ENCODE assay signal across 20 cellular contexts in the genomic region with DNA sequence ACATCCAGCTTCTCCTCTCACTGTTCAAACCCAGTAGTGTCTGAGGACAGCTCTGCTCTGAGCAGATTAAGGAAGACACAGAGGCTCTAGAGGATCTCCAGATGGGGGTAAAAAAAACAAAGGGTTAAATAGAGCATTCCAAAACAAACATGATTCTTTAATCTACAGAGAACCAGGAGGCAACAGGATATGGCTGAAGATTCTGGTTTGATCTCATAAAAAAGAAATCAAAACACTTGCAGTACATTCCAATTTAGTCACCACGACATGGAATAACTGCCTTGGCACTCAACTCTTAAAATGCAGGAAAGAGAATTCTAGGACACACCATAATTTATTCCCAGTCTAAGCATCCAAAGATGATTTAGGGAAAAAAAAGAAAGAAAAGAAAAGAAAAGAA. TPM values are rescaled to one million over a fixed set of nuclear protein-coding genes. Genes with fewer than 3 reads are reported as not detected.
A peak's percentile ranks its signal among the peaks of the same experiment; 100 is the strongest.
DNase-seq lines count a peak whose midpoint lies in the region; ATAC-seq and TF ChIP-seq lines count a peak whose summit lies in the region.
"Had no signal": no experiment of that assay in that cellular context is flagged by ENCODE, and none has a peak within 500 bp of the region (broad histone marks: within the 10 kb centered on the region; RNA-seq: fewer than 3 reads in every experiment).

No MANE protein-coding gene starts in this region.

- H3K9me3 Mint-ChIP-seq in naive thymus-derived CD8-positive, alpha-beta T cell, result no peaks in the 10 kb centered on the region
- no peaks in the 10 kb centered on the region for H3K9me3 Mint-ChIP-seq in CD8-positive, alpha-beta memory T cell
- H3K9me3 Mint-ChIP-seq: naive B cell had no signal

- POLR2A ChIA-PET in naive thymus-derived CD8-positive, alpha-beta T cell (lab: Charles Lee), result no interaction called here
- POLR2A ChIA-PET in CD8-positive, alpha-beta memory T cell (lab: Charles Lee), result no interaction called here
- POLR2A ChIA-PET in PC-9 (lab: Charles Lee; ENCODE audit: unreplicated experiment), result interaction anchor here (0.6 kb wide), 1 partner anchor 992 kb away, joined by 7 read pairs; no protein-coding TSS in a partner anchor

- ATAC-seq in naive thymus-derived CD8-positive, alpha-beta T cell, result no peak
- no peak for ATAC-seq in GM19023 (IDR thresholded peaks at IDR 0.05; ENCODE audit: unreplicated experiment)
- ATAC-seq: foreskin keratinocyte had no signal

- peak; percentile 26 for DNase-seq in AG20443 (ENCODE audit: low spot score)
- peak; percentile 76 for DNase-seq in HT1080 (ENCODE audit: low read depth)
- peak; percentile 29 for DNase-seq in brain microvascular endothelial cell
- peak; percentile 76 for DNase-seq in osteoblast (ENCODE audit: insufficient read length, low spot score, missing footprints)
- DNase-seq in naive thymus-derived CD8-positive, alpha-beta T cell, result no peak
- no peak for DNase-seq in CD8-positive, alpha-beta memory T cell
- no peak for DNase-seq in PC-9
- DNase-seq: activated gamma-delta T cell; effector CD4-positive, alpha-beta T cell; foreskin keratinocyte; GOT3; MG63; naive B cell; NCI-H2029 treated with DMSO at 0.1 percent for 48 hours; NCI-H526; Peyer's patch; WERI-Rb-1 had no signal

- H3K4me3 Mint-ChIP-seq in naive thymus-derived CD8-positive, alpha-beta T cell, result no peak overlapping the region
- H3K4me3 Mint-ChIP-seq in CD8-positive, alpha-beta memory T cell, result no peak overlapping the region

- no peaks in the 10 kb centered on the region for H3K36me3 ChIP-seq in brain microvascular endothelial cell (replicated peaks)
- H3K36me3 ChIP-seq in osteoblast (ENCODE audit: insufficient read depth, low read length), result no peaks in the 10 kb centered on the region
- no peaks in the 10 kb centered on the region for H3K36me3 ChIP-seq in CD8-positive, alpha-beta memory T cell (ENCODE audit: insufficient read depth, low read length)
- H3K36me3 ChIP-seq in PC-9 (ENCODE audit: low read depth), result no peaks in the 10 kb centered on the region
- H3K36me3 ChIP-seq: BLaER1 treated with 17β-estradiol and CSF1 and Interleukin-3, amounts not matched to agents 10 nM and 100 nM; MG63; Peyer's patch; WERI-Rb-1 had no signal

- intact Hi-C loops in PC-9 (cut with micrococcal nuclease; ENCODE audit: unreplicated experiment), result loop anchor here (5.0 kb wide), 2 partner anchors 384 to 549 kb away; no protein-coding TSS in a partner anchor

- peaks cover 7 to 27% (median 14%) of the 10 kb centered on the region in 5 donors for H3K27me3 Mint-ChIP-seq in naive thymus-derived CD8-positive, alpha-beta T cell
- H3K27me3 Mint-ChIP-seq in CD8-positive, alpha-beta memory T cell, result peaks cover 3 to 19% of the 10 kb centered on the region in 2 donors

- CTCF ChIA-PET in CD8-positive, alpha-beta memory T cell (lab: Charles Lee), result no interaction called here
- CTCF ChIA-PET in PC-9 (lab: Charles Lee), result no interaction called here

- H4K20me1 ChIP-seq in osteoblast (ENCODE audit: insufficient read depth, low read length) (no peaks in the 10 kb centered on the region), PC-9 (ENCODE audit: insufficient read depth) (no peaks in the 10 kb centered on the region)
- H4K20me1 ChIP-seq: BLaER1 treated with 17β-estradiol and CSF1 and Interleukin-3, amounts not matched to agents 10 nM and 100 nM had no signal

- H3K79me2 ChIP-seq in osteoblast (ENCODE audit: insufficient read depth, low read length) (peaks cover 11% of the 10 kb centered on the region), PC-9 (ENCODE audit: low read depth) (no peaks in the 10 kb centered on the region)

- peaks cover 4 to 11% (median 8%) of the 10 kb centered on the region in 4 donors for H3K4me1 Mint-ChIP-seq in naive thymus-derived CD8-positive, alpha-beta T cell
- H3K4me1 Mint-ChIP-seq in CD8-positive, alpha-beta memory T cell, result peaks cover 6 to 9% (median 9%) of the 10 kb centered on the region in 3 donors

- no peaks in the 10 kb centered on the region for H3K9me3 ChIP-seq in osteoblast (ENCODE audit: low read depth, low read length)
- H3K9me3 ChIP-seq in CD8-positive, alpha-beta memory T cell (ENCODE audit: low read length), result no peaks in the 10 kb centered on the region
- no peaks in the 10 kb centered on the region for H3K9me3 ChIP-seq in PC-9 (ENCODE audit: insufficient read depth, low read depth)
- H3K9me3 ChIP-seq: BLaER1 treated with 17β-estradiol and CSF1 and Interleukin-3, amounts not matched to agents 10 nM and 100 nM; MG63; Peyer's patch had no signal

- H3F3A ChIP-seq in PC-9 (ENCODE audit: insufficient read depth, low read depth), result peaks cover 9% of the 10 kb centered on the region; the same call in 1 of the 2 replicates

- H3K4me2 ChIP-seq in osteoblast (ENCODE audit: insufficient read depth, low read length) (peak overlapping the region; percentile 90), PC-9 (no peak overlapping the region)

- no peaks in the 10 kb centered on the region for H3K9me2 ChIP-seq in PC-9 (ENCODE audit: insufficient read depth)

- BruUV-seq in PC-9 (replicated peaks; lab: Mats Ljungman, UMichigan), result no TSS peak

- H3K27ac ChIP-seq in brain microvascular endothelial cell (peak overlapping the region; percentile 44), osteoblast (ENCODE audit: low read depth, low read length) (peak overlapping the region; percentile 84), PC-9 (no peak overlapping the region)
- H3K27ac ChIP-seq in CD8-positive, alpha-beta memory T cell (ENCODE audit: low read depth, low read length), result no peak overlapping the region
- H3K27ac ChIP-seq: foreskin keratinocyte, Peyer's patch, WERI-Rb-1 had no signal

- in situ Hi-C loops in brain microvascular endothelial cell (cut with HindIII; ENCODE audit: low pct_ligation_motif_present, low sequenced_read_pairs), result loop anchor here (25.0 kb wide), 1 partner anchor 231 kb away; no protein-coding TSS in a partner anchor

- H3K4me1 ChIP-seq in osteoblast (ENCODE audit: insufficient read depth, low read length), result peaks cover 50% of the 10 kb centered on the region
- H3K4me1 ChIP-seq in CD8-positive, alpha-beta memory T cell (ENCODE audit: insufficient read depth, low read length), result no peaks in the 10 kb centered on the region
- peaks cover 16% of the 10 kb centered on the region for H3K4me1 ChIP-seq in PC-9 (replicated peaks; ENCODE audit: insufficient read depth)
- H3K4me1 ChIP-seq: foreskin keratinocyte, Peyer's patch had no signal

- TF ChIP-seq CTCF in brain microvascular endothelial cell (IDR thresholded peaks at IDR 0.05; ENCODE audit: low read depth, low read length, missing control alignments) (no peak), osteoblast (IDR thresholded peaks at IDR 0.05; ENCODE audit: extremely low read depth, low read depth, low read length) (no peak), PC-9 (conservative IDR thresholded peaks at IDR 0.05) (no peak)

- H3K4me3 ChIP-seq in brain microvascular endothelial cell (ENCODE audit: low read depth, low read length) (no peak overlapping the region), osteoblast (ENCODE audit: insufficient read depth, low read length) (peak overlapping the region; percentile 63), PC-9 (no peak overlapping the region)
- no peak overlapping the region for H3K4me3 ChIP-seq in CD8-positive, alpha-beta memory T cell (ENCODE audit: low read length)
- H3K4me3 ChIP-seq: Peyer's patch had no signal

- no peaks in the 10 kb centered on the region for H3K36me3 Mint-ChIP-seq in naive thymus-derived CD8-positive, alpha-beta T cell
- no peaks in the 10 kb centered on the region for H3K36me3 Mint-ChIP-seq in CD8-positive, alpha-beta memory T cell
- H3K36me3 Mint-ChIP-seq: naive B cell had no signal

- H3K27me3 ChIP-seq in brain microvascular endothelial cell (replicated peaks) (no peaks in the 10 kb centered on the region), osteoblast (ENCODE audit: insufficient read depth, low read length) (no peaks in the 10 kb centered on the region), PC-9 (ENCODE audit: insufficient read depth, low read depth) (no peaks in the 10 kb centered on the region)
- H3K27me3 ChIP-seq in CD8-positive, alpha-beta memory T cell (ENCODE audit: insufficient read depth, low read length, poor library complexity, severe bottlenecking), result no peaks in the 10 kb centered on the region
- H3K27me3 ChIP-seq: BLaER1 treated with 17β-estradiol and CSF1 and Interleukin-3, amounts not matched to agents 10 nM and 100 nM; foreskin keratinocyte; MG63; Peyer's patch had no signal

- H3K27ac Mint-ChIP-seq in naive thymus-derived CD8-positive, alpha-beta T cell, result no peak overlapping the region
- peak overlapping the region in 2 of 8 donors; percentile 11 to 47 for H3K27ac Mint-ChIP-seq in CD8-positive, alpha-beta memory T cell
- H3K27ac Mint-ChIP-seq: naive B cell had no signal

- H2AFZ ChIP-seq in osteoblast (ENCODE audit: low read length) (no peak overlapping the region), PC-9 (no peak overlapping the region)

RNA-seq across cellular contexts. Expression of a gene that starts 32.0 kb away (rescaled TPM):
- not detected in 2 replicates for total RNA-seq in HT1080 (2014; rRNA removed; shearing (Covaris generic))
- not detected in 2 replicates for polyA plus RNA-seq in HT1080 (2015; cell fraction: cytosol; rRNA removed)
- polyA plus RNA-seq in HT1080 (2015; cell fraction: nucleus; rRNA removed), result not detected in 2 replicates
- under 0.01 TPM in 1 of 2 replicates, not detected in the other for total RNA-seq in osteoblast
- total RNA-seq in naive thymus-derived CD8-positive, alpha-beta T cell, result not detected
- polyA plus RNA-seq in naive thymus-derived CD8-positive, alpha-beta T cell, result not detected
- not detected for total RNA-seq in CD8-positive, alpha-beta memory T cell
- not detected for polyA plus RNA-seq in CD8-positive, alpha-beta memory T cell
- total RNA-seq in PC-9 (2021), result not detected in 2 replicates
- total RNA-seq: activated CD8-positive, alpha-beta memory T cell treated with anti-CD3 and anti-CD28 coated beads for 36 hours; foreskin keratinocyte had no signal
- polyA plus RNA-seq: foreskin keratinocyte had no signal

Comparison
In these comparisons a context has a peak if more than half of its experiments do, and no peak if none do; other contexts are left out.
1. DNase-seq: peak in AG20443 (single experiment), HT1080 (single experiment), brain microvascular endothelial cell (single experiment) and osteoblast (single experiment); none in naive thymus-derived CD8-positive, alpha-beta T cell (0 of 10), CD8-positive, alpha-beta memory T cell (0 of 5) and PC-9 (0 of 2).
2. H3K27ac ChIP-seq: peak in brain microvascular endothelial cell (single experiment) and osteoblast (single experiment); none in CD8-positive, alpha-beta memory T cell (single experiment) and PC-9 (single experiment).